In genomic region chr4:40200881-40201797, GRCh38 we compare ENCODE assay signal across 9 cellular contexts.
DNase-seq lines count a peak whose midpoint lies in the region; ATAC-seq lines count a peak whose summit lies in the region.
"Had no signal": no experiment of that assay in that cellular context is flagged by ENCODE, and none has a peak within 500 bp of the region (broad histone marks: within the 10 kb centered on the region; RNA-seq: fewer than 3 reads in every experiment).

No MANE protein-coding gene starts in this region.

- ATAC-seq in GM18907 (IDR thresholded peaks at IDR 0.05; ENCODE audit: unreplicated experiment) = peak; percentile 24
- ATAC-seq in activated naive CD8-positive, alpha-beta T cell treated with anti-CD3 and anti-CD28 coated beads, Interleukin-2, amount 50 U/mL, for 24 hours = peak; percentile 26
- peak; percentile 51 for ATAC-seq in stimulated activated memory B cell treated with anti-CD40 and anti-IgM and Interleukin-4, amounts not matched to agents 10 μg/mL and 1 μg/mL and 100 μg/mL, for 72 hours

- DNase-seq in NCI-H526 (lab: John Stamatoyannopoulos, UW) = peak; percentile 42 to 57
- DNase-seq in activated naive CD8-positive, alpha-beta T cell treated with anti-CD3 and anti-CD28 coated beads, Interleukin-2, amount 50 U/mL, for 24 hours = no peak
- DNase-seq in DMS 273 (lab: John Stamatoyannopoulos, UW; ENCODE audit: unreplicated experiment) = no peak
- DNase-seq in NCI-H510A treated with DMSO at 0.1 percent for 48 hours (lab: John Stamatoyannopoulos, UW) = no peak
- no peak for DNase-seq in HK-2 (ENCODE audit: unreplicated experiment)
- DNase-seq: aorta, left cardiac atrium had no signal

- peak overlapping the region; percentile 98 for H3K4me3 Mint-ChIP-seq in activated naive CD8-positive, alpha-beta T cell treated with anti-CD3 and anti-CD28 coated beads, Interleukin-2, amount 50 U/mL, for 24 hours
- peak overlapping the region; percentile 94 for H3K4me3 Mint-ChIP-seq in stimulated activated memory B cell treated with anti-CD40 and anti-IgM and Interleukin-4, amounts not matched to agents 10 μg/mL and 1 μg/mL and 100 μg/mL, for 72 hours

- H3K9me3 Mint-ChIP-seq in activated naive CD8-positive, alpha-beta T cell treated with anti-CD3 and anti-CD28 coated beads, Interleukin-2, amount 50 U/mL, for 24 hours = no peaks in the 10 kb centered on the region
- H3K9me3 Mint-ChIP-seq in stimulated activated memory B cell treated with anti-CD40 and anti-IgM and Interleukin-4, amounts not matched to agents 10 μg/mL and 1 μg/mL and 100 μg/mL, for 72 hours = no peaks in the 10 kb centered on the region

- H3K36me3 Mint-ChIP-seq in activated naive CD8-positive, alpha-beta T cell treated with anti-CD3 and anti-CD28 coated beads, Interleukin-2, amount 50 U/mL, for 24 hours (ENCODE audit: low read depth) = peaks cover 80% of the 10 kb centered on the region
- H3K36me3 Mint-ChIP-seq in stimulated activated memory B cell treated with anti-CD40 and anti-IgM and Interleukin-4, amounts not matched to agents 10 μg/mL and 1 μg/mL and 100 μg/mL, for 72 hours = peaks cover 31% of the 10 kb centered on the region

- peak overlapping the region; percentile 97 for H3K27ac Mint-ChIP-seq in activated naive CD8-positive, alpha-beta T cell treated with anti-CD3 and anti-CD28 coated beads, Interleukin-2, amount 50 U/mL, for 24 hours
- peak overlapping the region; percentile 96 for H3K27ac Mint-ChIP-seq in stimulated activated memory B cell treated with anti-CD40 and anti-IgM and Interleukin-4, amounts not matched to agents 10 μg/mL and 1 μg/mL and 100 μg/mL, for 72 hours

- peaks cover 55% of the 10 kb centered on the region for H3K4me1 Mint-ChIP-seq in activated naive CD8-positive, alpha-beta T cell treated with anti-CD3 and anti-CD28 coated beads, Interleukin-2, amount 50 U/mL, for 24 hours
- H3K4me1 Mint-ChIP-seq in stimulated activated memory B cell treated with anti-CD40 and anti-IgM and Interleukin-4, amounts not matched to agents 10 μg/mL and 1 μg/mL and 100 μg/mL, for 72 hours = peaks cover 55% of the 10 kb centered on the region

- no peaks in the 10 kb centered on the region for H3K27me3 Mint-ChIP-seq in activated naive CD8-positive, alpha-beta T cell treated with anti-CD3 and anti-CD28 coated beads, Interleukin-2, amount 50 U/mL, for 24 hours
- H3K27me3 Mint-ChIP-seq in stimulated activated memory B cell treated with anti-CD40 and anti-IgM and Interleukin-4, amounts not matched to agents 10 μg/mL and 1 μg/mL and 100 μg/mL, for 72 hours = no peaks in the 10 kb centered on the region

Comparison
In these comparisons a context has a peak if more than half of its experiments do, and no peak if none do; other contexts are left out.
1. DNase-seq: peak in NCI-H526 (2 of 2); none in activated naive CD8-positive, alpha-beta T cell treated with anti-CD3 and anti-CD28 coated beads, Interleukin-2, amount 50 U/mL, for 24 hours (single experiment), DMS 273 (single experiment), NCI-H510A treated with DMSO at 0.1 percent for 48 hours (single experiment) and HK-2 (single experiment).
2. Peak in every context shown above with its lines, with median percentiles within 50 percentile points of each other: ATAC-seq.